ENCODE assay signal across 1 cellular context in the genomic region with DNA sequence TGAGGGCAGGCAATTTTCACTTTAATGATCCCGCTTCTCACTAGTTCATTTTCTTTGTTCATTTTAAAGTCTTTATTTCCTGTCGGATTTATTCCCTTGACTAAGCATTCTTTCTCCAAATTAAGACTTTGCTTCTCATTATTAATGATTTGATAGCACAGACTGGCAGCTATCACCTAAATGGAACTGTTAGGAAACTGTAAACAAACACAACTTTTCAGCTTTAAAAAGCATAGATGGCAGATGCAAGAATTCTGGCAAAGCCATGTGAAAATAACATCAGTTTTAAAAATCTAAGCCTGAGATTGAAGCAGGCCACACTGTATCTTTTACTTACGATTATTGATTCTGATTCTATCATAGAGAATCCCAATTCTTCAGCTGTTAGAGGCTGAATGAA.
TF ChIP-seq lines count a peak whose summit lies in the region.

No MANE protein-coding gene starts in this region.

TF ChIP-seq in liver, 16 proteins besides CTCF, POLR2A, EP300 and RAD21 (continued from another document):
- TF ChIP-seq, protein P1, sequence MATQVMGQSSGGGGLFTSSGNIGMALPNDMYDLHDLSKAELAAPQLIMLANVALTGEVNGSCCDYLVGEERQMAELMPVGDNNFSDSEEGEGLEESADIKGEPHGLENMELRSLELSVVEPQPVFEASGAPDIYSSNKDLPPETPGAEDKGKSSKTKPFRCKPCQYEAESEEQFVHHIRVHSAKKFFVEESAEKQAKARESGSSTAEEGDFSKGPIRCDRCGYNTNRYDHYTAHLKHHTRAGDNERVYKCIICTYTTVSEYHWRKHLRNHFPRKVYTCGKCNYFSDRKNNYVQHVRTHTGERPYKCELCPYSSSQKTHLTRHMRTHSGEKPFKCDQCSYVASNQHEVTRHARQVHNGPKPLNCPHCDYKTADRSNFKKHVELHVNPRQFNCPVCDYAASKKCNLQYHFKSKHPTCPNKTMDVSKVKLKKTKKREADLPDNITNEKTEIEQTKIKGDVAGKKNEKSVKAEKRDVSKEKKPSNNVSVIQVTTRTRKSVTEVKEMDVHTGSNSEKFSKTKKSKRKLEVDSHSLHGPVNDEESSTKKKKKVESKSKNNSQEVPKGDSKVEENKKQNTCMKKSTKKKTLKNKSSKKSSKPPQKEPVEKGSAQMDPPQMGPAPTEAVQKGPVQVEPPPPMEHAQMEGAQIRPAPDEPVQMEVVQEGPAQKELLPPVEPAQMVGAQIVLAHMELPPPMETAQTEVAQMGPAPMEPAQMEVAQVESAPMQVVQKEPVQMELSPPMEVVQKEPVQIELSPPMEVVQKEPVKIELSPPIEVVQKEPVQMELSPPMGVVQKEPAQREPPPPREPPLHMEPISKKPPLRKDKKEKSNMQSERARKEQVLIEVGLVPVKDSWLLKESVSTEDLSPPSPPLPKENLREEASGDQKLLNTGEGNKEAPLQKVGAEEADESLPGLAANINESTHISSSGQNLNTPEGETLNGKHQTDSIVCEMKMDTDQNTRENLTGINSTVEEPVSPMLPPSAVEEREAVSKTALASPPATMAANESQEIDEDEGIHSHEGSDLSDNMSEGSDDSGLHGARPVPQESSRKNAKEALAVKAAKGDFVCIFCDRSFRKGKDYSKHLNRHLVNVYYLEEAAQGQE (IDR thresholded peaks at IDR 0.05) = no peak
- TF ChIP-seq HNF4G (IDR thresholded peaks at IDR 0.05) (no peak), HNF4A (conservative IDR thresholded peaks at IDR 0.05) (no peak), EGR1 (IDR thresholded peaks at IDR 0.05; ENCODE audit: low read depth in 2 of 2) (no peak), SP1 (IDR thresholded peaks at IDR 0.05) (no peak), TAF1 (conservative IDR thresholded peaks at IDR 0.05) (no peak), GABPA (IDR thresholded peaks at IDR 0.05 in 1 of 2, conservative IDR thresholded peaks at IDR 0.05 in 1 of 2) (no peak), NR2F2 (IDR thresholded peaks at IDR 0.05) (no peak), RXRA (IDR thresholded peaks at IDR 0.05) (no peak), JUND (IDR thresholded peaks at IDR 0.05) (no peak)
- TF ChIP-seq, protein P2, sequence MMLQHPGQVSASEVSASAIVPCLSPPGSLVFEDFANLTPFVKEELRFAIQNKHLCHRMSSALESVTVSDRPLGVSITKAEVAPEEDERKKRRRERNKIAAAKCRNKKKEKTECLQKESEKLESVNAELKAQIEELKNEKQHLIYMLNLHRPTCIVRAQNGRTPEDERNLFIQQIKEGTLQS (IDR thresholded peaks at IDR 0.05) = no peak
- TF ChIP-seq, protein P3, sequence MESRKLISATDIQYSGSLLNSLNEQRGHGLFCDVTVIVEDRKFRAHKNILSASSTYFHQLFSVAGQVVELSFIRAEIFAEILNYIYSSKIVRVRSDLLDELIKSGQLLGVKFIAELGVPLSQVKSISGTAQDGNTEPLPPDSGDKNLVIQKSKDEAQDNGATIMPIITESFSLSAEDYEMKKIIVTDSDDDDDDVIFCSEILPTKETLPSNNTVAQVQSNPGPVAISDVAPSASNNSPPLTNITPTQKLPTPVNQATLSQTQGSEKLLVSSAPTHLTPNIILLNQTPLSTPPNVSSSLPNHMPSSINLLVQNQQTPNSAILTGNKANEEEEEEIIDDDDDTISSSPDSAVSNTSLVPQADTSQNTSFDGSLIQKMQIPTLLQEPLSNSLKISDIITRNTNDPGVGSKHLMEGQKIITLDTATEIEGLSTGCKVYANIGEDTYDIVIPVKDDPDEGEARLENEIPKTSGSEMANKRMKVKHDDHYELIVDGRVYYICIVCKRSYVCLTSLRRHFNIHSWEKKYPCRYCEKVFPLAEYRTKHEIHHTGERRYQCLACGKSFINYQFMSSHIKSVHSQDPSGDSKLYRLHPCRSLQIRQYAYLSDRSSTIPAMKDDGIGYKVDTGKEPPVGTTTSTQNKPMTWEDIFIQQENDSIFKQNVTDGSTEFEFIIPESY (IDR thresholded peaks at IDR 0.05) = no peak
